In genomic region chr7:95916573-95917371, GRCh38 we compare ENCODE assay signal across 8 cellular contexts.
A peak's percentile ranks its signal among the peaks of the same experiment; 100 is the strongest.
DNase-seq lines count a peak whose midpoint lies in the region; ATAC-seq and TF ChIP-seq lines count a peak whose summit lies in the region.

No MANE protein-coding gene starts in this region.

- no peak overlapping the region for H3K27ac Mint-ChIP-seq in activated naive CD8-positive, alpha-beta T cell treated with anti-CD3 and anti-CD28 coated beads, Interleukin-2, amount 10 ng/mL, durations not matched to agents 7 days and 5 days

- H3K36me3 Mint-ChIP-seq in activated naive CD8-positive, alpha-beta T cell treated with anti-CD3 and anti-CD28 coated beads, Interleukin-2, amount 10 ng/mL, durations not matched to agents 7 days and 5 days = no peaks in the 10 kb centered on the region

- DNase-seq in COR-L47 (lab: John Stamatoyannopoulos, UW) (peak; percentile 83), GM20000 (ENCODE audit: low spot score) (peak; percentile 47), MG63 (peak; percentile 23), SK-MEL-5 (ENCODE audit: low read depth, low spot score) (peak; percentile 85), Right ventricle myocardium inferior (ENCODE audit: missing footprints) (peak; percentile 81), posterior vena cava (ENCODE audit: low spot score) (peak; percentile 93), ureter (ENCODE audit: low spot score) (peak; percentile 86)
- DNase-seq in activated naive CD8-positive, alpha-beta T cell treated with anti-CD3 and anti-CD28 coated beads, Interleukin-2, amount 10 ng/mL, durations not matched to agents 7 days and 5 days = peak; percentile 69

- in situ Hi-C loops in SK-MEL-5 (cut with HindIII; ENCODE audit: low pct_unique_long_range_greater_than_20kb, low sequenced_read_pairs) = no loop called here

- ATAC-seq in activated naive CD8-positive, alpha-beta T cell treated with anti-CD3 and anti-CD28 coated beads, Interleukin-2, amount 10 ng/mL, durations not matched to agents 7 days and 5 days (ENCODE audit: low read depth) = no peak
- ATAC-seq in Right ventricle myocardium inferior = peak; percentile 72

- intact Hi-C loops in Right ventricle myocardium inferior (cut with DNase I) = loop anchor here (5.0 to 10.0 kb wide), 3 partner anchors 161 to 1148 kb away; no protein-coding TSS in a partner anchor
- intact Hi-C loops in posterior vena cava (cut with DNase I) = loop anchor here (10.0 kb wide), 1 partner anchor 1108 kb away; the partner anchor contains the start of gene DLX5 (in 2 of the 2)

- peaks cover 4% of the 10 kb centered on the region for H3K4me1 Mint-ChIP-seq in activated naive CD8-positive, alpha-beta T cell treated with anti-CD3 and anti-CD28 coated beads, Interleukin-2, amount 10 ng/mL, durations not matched to agents 7 days and 5 days

- H3K36me3 ChIP-seq in MG63 = no peaks in the 10 kb centered on the region

- POLR2A ChIA-PET in activated naive CD8-positive, alpha-beta T cell treated with anti-CD3 and anti-CD28 coated beads, Interleukin-2, amount 10 ng/mL, durations not matched to agents 7 days and 5 days (lab: Charles Lee) = no interaction called here

- no peaks in the 10 kb centered on the region for H3K9me3 ChIP-seq in MG63

- H3K4me3 Mint-ChIP-seq in activated naive CD8-positive, alpha-beta T cell treated with anti-CD3 and anti-CD28 coated beads, Interleukin-2, amount 10 ng/mL, durations not matched to agents 7 days and 5 days = no peak overlapping the region

- H3K27me3 ChIP-seq in MG63 = no peaks in the 10 kb centered on the region

- peak overlapping the region; percentile 24 for H3K4me3 ChIP-seq in MG63

- TF ChIP-seq CTCF in GM20000 (IDR thresholded peaks at IDR 0.05; ENCODE audit: extremely low read depth, missing control alignments) = peak; percentile 94

- peaks cover 24% of the 10 kb centered on the region for H3K27me3 Mint-ChIP-seq in activated naive CD8-positive, alpha-beta T cell treated with anti-CD3 and anti-CD28 coated beads, Interleukin-2, amount 10 ng/mL, durations not matched to agents 7 days and 5 days

- H3K9me3 Mint-ChIP-seq in activated naive CD8-positive, alpha-beta T cell treated with anti-CD3 and anti-CD28 coated beads, Interleukin-2, amount 10 ng/mL, durations not matched to agents 7 days and 5 days = no peaks in the 10 kb centered on the region

Comparison
In these comparisons a context has a peak if more than half of its experiments do, and no peak if none do; other contexts are left out.
1. DNase-seq: peak in every context shown above with its lines; median percentile 93 in posterior vena cava; 86 in ureter; 85 in SK-MEL-5; 83 in COR-L47; 81 in Right ventricle myocardium inferior; 69 in activated naive CD8-positive, alpha-beta T cell treated with anti-CD3 and anti-CD28 coated beads, Interleukin-2, amount 10 ng/mL, durations not matched to agents 7 days and 5 days; 47 in GM20000; 23 in MG63.